In the genomic region with DNA sequence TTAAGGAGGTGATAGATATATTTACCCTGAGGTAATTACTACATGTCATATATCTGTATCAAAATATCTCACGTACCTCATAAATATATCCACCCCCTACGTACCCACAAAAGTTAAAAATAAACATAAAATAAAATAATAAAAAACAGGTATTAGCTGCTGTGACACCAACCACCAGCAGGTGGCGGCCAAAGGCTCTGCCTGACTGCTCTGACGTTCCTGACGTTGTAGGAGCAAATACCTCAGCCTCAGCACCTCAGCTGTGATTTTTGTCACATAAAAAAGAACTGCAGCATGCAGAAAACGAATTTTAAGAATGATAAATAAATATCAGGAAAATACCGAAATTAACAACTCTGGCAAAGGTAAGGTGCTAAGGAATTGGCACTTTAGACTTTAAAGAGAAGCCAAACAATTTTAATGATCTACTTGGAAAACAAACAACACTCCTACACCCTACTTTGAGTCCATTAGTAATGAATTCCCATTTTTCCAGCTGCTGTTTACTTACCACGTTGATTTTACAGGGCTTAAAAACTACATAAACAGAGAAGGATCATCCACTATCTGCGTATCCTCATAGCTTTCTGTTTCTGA, we compare ENCODE assay signal across 8 cellular contexts.
DNase-seq lines count a peak whose midpoint lies in the region.

No MANE protein-coding gene starts in this region.

- in situ Hi-C loops in GM23248 (cut with MboI): no loop called here

- WGBS in GM23248 (ENCODE audit: low coverage in 1 of 2, low lambda C conversion rate in 2 of 2, missing lambda C conversion rate in 2 of 2), 2 experiments: 10 to 11% methylated on average over 9 of the region's 9 CpGs

- no peak overlapping the region for H3K4me3 ChIP-seq in GM23248
- H3K4me3 ChIP-seq in effector memory CD4-positive, alpha-beta T cell (ENCODE audit: insufficient read depth, low read depth, low read length, poor library complexity, severe bottlenecking): no peak overlapping the region
- H3K4me3 ChIP-seq in MG63: no peak overlapping the region

- no peak overlapping the region for H3K9ac ChIP-seq in GM23248

- no peaks in the 10 kb centered on the region for H3K79me2 ChIP-seq in GM23248 (ENCODE audit: insufficient read depth)

- no peaks in the 10 kb centered on the region for H3K4me1 ChIP-seq in GM23248 (ENCODE audit: insufficient read depth)
- peaks cover 3% of the 10 kb centered on the region for H3K4me1 ChIP-seq in effector memory CD4-positive, alpha-beta T cell (ENCODE audit: control insufficient read depth, insufficient read depth, low read length, poor library complexity, severe bottlenecking)

- H3K9me3 ChIP-seq in GM23248 (ENCODE audit: low read depth): no peaks in the 10 kb centered on the region
- H3K9me3 ChIP-seq in effector memory CD4-positive, alpha-beta T cell (ENCODE audit: control insufficient read depth, low read length): no peaks in the 10 kb centered on the region
- H3K9me3 ChIP-seq in MG63: no peaks in the 10 kb centered on the region

- H3K36me3 ChIP-seq in GM23248 (ENCODE audit: low read depth): no peaks in the 10 kb centered on the region
- H3K36me3 ChIP-seq in effector memory CD4-positive, alpha-beta T cell (ENCODE audit: control insufficient read depth, insufficient read depth, low read length): no peaks in the 10 kb centered on the region
- no peaks in the 10 kb centered on the region for H3K36me3 ChIP-seq in MG63

- H3F3A ChIP-seq in GM23248 (ENCODE audit: insufficient read depth): no peaks in the 10 kb centered on the region

- no peak overlapping the region for H3K4me2 ChIP-seq in GM23248 (ENCODE audit: unreplicated experiment)

- DNase-seq in DMS114 treated with DMSO at 0.1 percent for 48 hours (lab: John Stamatoyannopoulos, UW; ENCODE audit: unreplicated experiment) (peak; percentile 23), GM23248 (peak; percentile 75), NCI-H2107 treated with DMSO at 0.1 percent for 48 hours (lab: John Stamatoyannopoulos, UW; ENCODE audit: unreplicated experiment) (peak; percentile 17), mucosa of gallbladder (ENCODE audit: low spot score) (peak; percentile 50), MG63 (no peak)
- peak; percentile 67 for DNase-seq in activated CD4-positive, alpha-beta T cell treated with anti-CD3 and anti-CD28 coated beads for 48 hours
- DNase-seq in effector memory CD4-positive, alpha-beta T cell: peak in 2 of 3 donors; percentile 9 to 30
- DNase-seq in stimulated activated CD8-positive, alpha-beta memory T cell treated with anti-CD3 and anti-CD28 coated beads, Interleukin-7, amount 100 ng/mL, for 4 hours (ENCODE audit: low read depth in 2 of 2): peak; percentile 25 to 39

- no peaks in the 10 kb centered on the region for H4K20me1 ChIP-seq in GM23248 (ENCODE audit: insufficient read depth)

- 0 out of 2 replicates have a peak overlapping the region, but pooled peaks have one; percentile 21 for H2AFZ ChIP-seq in GM23248

- H3K9me2 ChIP-seq in GM23248 (ENCODE audit: insufficient read depth): no peaks in the 10 kb centered on the region

- H3K27me3 ChIP-seq in GM23248 (replicated peaks; ENCODE audit: insufficient read depth) (no peaks in the 10 kb centered on the region), MG63 (no peaks in the 10 kb centered on the region)
- no peaks in the 10 kb centered on the region for H3K27me3 ChIP-seq in effector memory CD4-positive, alpha-beta T cell (replicated peaks; ENCODE audit: control insufficient read depth, insufficient read depth, low read length, poor library complexity, severe bottlenecking)

- H3K27ac ChIP-seq in GM23248: no peak overlapping the region
- no peak overlapping the region for H3K27ac ChIP-seq in effector memory CD4-positive, alpha-beta T cell (ENCODE audit: insufficient read depth, low read length, poor library complexity, severe bottlenecking)
